23 cellular contexts compared by ENCODE assay signal in genomic region chr11:19018901-19019300, GRCh38. TPM values are rescaled to one million over a fixed set of nuclear protein-coding genes. Genes with fewer than 3 reads are reported as not detected.
DNase-seq lines count a peak whose midpoint lies in the region; ATAC-seq, FAIRE-seq and TF ChIP-seq lines count a peak whose summit lies in the region.
"Had no signal": no experiment of that assay in that cellular context is flagged by ENCODE, and none has a peak within 500 bp of the region (broad histone marks: within the 10 kb centered on the region; RNA-seq: fewer than 3 reads in every experiment).

No MANE protein-coding gene starts in this region.

- H3K9me3 ChIP-seq in HCT116 (ENCODE audit: control insufficient read depth in 1 of 2, insufficient read depth in 1 of 2, low read depth in 1 of 2, low read length in 2 of 2), result no peaks in the 10 kb centered on the region
- no peaks in the 10 kb centered on the region for H3K9me3 ChIP-seq in neuronal stem cell (replicated peaks in 1 of 2; ENCODE audit: control insufficient read depth in 2 of 2, insufficient read depth in 1 of 2, low read depth in 1 of 2, low read length in 2 of 2)
- H3K9me3 ChIP-seq: BE2C, body of pancreas, mucosa of descending colon, thoracic aorta had no signal

- BruUV-seq in HCT116 (replicated peaks; lab: Mats Ljungman, UMichigan), result no TSS peak

- H3K4me2 ChIP-seq in HCT116 (ENCODE audit: low read length), result no peak overlapping the region
- H3K4me2 ChIP-seq in neuronal stem cell (ENCODE audit: insufficient read depth, low read length, poor library complexity, severe bottlenecking), result no peak overlapping the region

- H3K36me3 Mint-ChIP-seq in stimulated activated memory B cell treated with anti-CD40 and anti-IgM and Interleukin-4, amounts not matched to agents 10 μg/mL and 1 μg/mL and 100 μg/mL, for 72 hours, result no peaks in the 10 kb centered on the region

- H3K4me1 Mint-ChIP-seq in stimulated activated memory B cell treated with anti-CD40 and anti-IgM and Interleukin-4, amounts not matched to agents 10 μg/mL and 1 μg/mL and 100 μg/mL, for 72 hours, result no peaks in the 10 kb centered on the region

- H4K8ac ChIP-seq in neuronal stem cell (ENCODE audit: low read depth, low read length), result no peak overlapping the region

- no peaks in the 10 kb centered on the region for H3K4me1 ChIP-seq in HCT116 (ENCODE audit: control insufficient read depth in 1 of 2, insufficient read depth in 2 of 2, low read length in 2 of 2)
- no peaks in the 10 kb centered on the region for H3K4me1 ChIP-seq in neuronal stem cell (ENCODE audit: control insufficient read depth in 2 of 2, insufficient read depth in 1 of 2, low read depth in 1 of 2, low read length in 2 of 2)
- H3K4me1 ChIP-seq: BE2C, body of pancreas had no signal

- POLR2A ChIA-PET in HCT116 (lab: Charles Lee), result no interaction called here

- no peak overlapping the region for H4K91ac ChIP-seq in neuronal stem cell (ENCODE audit: low read depth, low read length, poor library complexity)

- TF ChIP-seq POLR2A in HCT116 (IDR thresholded peaks at IDR 0.05; ENCODE audit: borderline replicate concordance, extremely low read depth, insufficient read depth, insufficient read length), result no peak
- no peak for TF ChIP-seq POLR2A in GM12891 (IDR thresholded peaks at IDR 0.05; ENCODE audit: low read depth, low read length)

- H3K4ac ChIP-seq in neuronal stem cell (ENCODE audit: low read length), result no peak overlapping the region

- H2BK15ac ChIP-seq in neuronal stem cell (ENCODE audit: low read length), result no peak overlapping the region

- no peaks in the 10 kb centered on the region for H3K9me2 ChIP-seq in HCT116 (ENCODE audit: insufficient read depth)

- no peak overlapping the region for H3K14ac ChIP-seq in neuronal stem cell (ENCODE audit: low read length)

- H3K9ac ChIP-seq in HCT116 (ENCODE audit: low read length), result no peak overlapping the region
- H3K9ac ChIP-seq in neuronal stem cell (ENCODE audit: low read depth, low read length, poor library complexity), result no peak overlapping the region

- no peak for ATAC-seq in HCT116
- ATAC-seq in stimulated activated memory B cell treated with anti-CD40 and anti-IgM and Interleukin-4, amounts not matched to agents 10 μg/mL and 1 μg/mL and 100 μg/mL, for 72 hours, result no peak
- ATAC-seq in GM18498 (IDR thresholded peaks at IDR 0.05; ENCODE audit: unreplicated experiment), result no peak
- ATAC-seq: body of pancreas, esophagus mucosa, mucosa of descending colon had no signal

- CTCF ChIA-PET in HCT116 (lab: Charles Lee), result no interaction called here

- no peak overlapping the region for H3K4me3 Mint-ChIP-seq in stimulated activated memory B cell treated with anti-CD40 and anti-IgM and Interleukin-4, amounts not matched to agents 10 μg/mL and 1 μg/mL and 100 μg/mL, for 72 hours
- H3K4me3 Mint-ChIP-seq: activated naive CD4-positive, alpha-beta T cell treated with anti-CD3 and anti-CD28 coated beads for 36 hours; dendritic cell treated with granulocyte-macrophage colony-stimulating factor and Interleukin-4, amounts not matched to agents 40 ng/mL and 50 ng/mL, for 4 days had no signal

- no peak overlapping the region for H3K4me3 ChIP-seq in HCT116 (replicated peaks in 1 of 2; ENCODE audit: low read depth in 1 of 2, low read length in 2 of 2)
- H3K4me3 ChIP-seq in epithelial cell of esophagus (ENCODE audit: low read length), result no peak overlapping the region
- H3K4me3 ChIP-seq in neuronal stem cell (ENCODE audit: low read length in 2 of 2), result no peak overlapping the region
- H3K4me3 ChIP-seq: body of pancreas, mucosa of descending colon, thoracic aorta had no signal

- no peaks in the 10 kb centered on the region for H3K79me2 ChIP-seq in HCT116 (ENCODE audit: insufficient read depth, low read length)

- intact Hi-C loops in HCT116 (cut with micrococcal nuclease), result no loop called here

- TF ChIP-seq CTCF in HCT116 (IDR thresholded peaks at IDR 0.05 in 2 of 3, conservative IDR thresholded peaks at IDR 0.05 in 1 of 3; ENCODE audit: borderline replicate concordance in 1 of 3, insufficient read depth in 1 of 3, low read depth in 2 of 3, low read length in 2 of 3), result no peak
- TF ChIP-seq CTCF in epithelial cell of esophagus (IDR thresholded peaks at IDR 0.05; ENCODE audit: insufficient read depth, low read depth, low read length, missing control alignments), result no peak

- DNase-seq in HCT116 (ENCODE audit: low read depth, low spot score), result no peak
- DNase-seq in epithelial cell of esophagus (ENCODE audit: low read depth), result peak; percentile 61
- peak; percentile 12 for DNase-seq in neuronal stem cell (ENCODE audit: low spot score)
- DNase-seq in GM12891 (ENCODE audit: insufficient read length, low spot score), result no peak
- DNase-seq: activated CD4-positive, alpha-beta T cell treated with anti-CD3 and anti-CD28 coated beads for 4 hours; activated naive CD4-positive, alpha-beta T cell treated with anti-CD3 and anti-CD28 coated beads for 36 hours; BE2C; body of pancreas; mucosa of descending colon; NCI-H1092; NCI-H2171; T1000 had no signal

- H3K23ac ChIP-seq in neuronal stem cell (ENCODE audit: low read depth, low read length, poor library complexity), result no peak overlapping the region

- no peak overlapping the region for H2AK5ac ChIP-seq in neuronal stem cell (ENCODE audit: low read depth, low read length)

- H3K27me3 Mint-ChIP-seq in stimulated activated memory B cell treated with anti-CD40 and anti-IgM and Interleukin-4, amounts not matched to agents 10 μg/mL and 1 μg/mL and 100 μg/mL, for 72 hours, result peaks cover 23% of the 10 kb centered on the region
- H3K27me3 Mint-ChIP-seq: dendritic cell treated with granulocyte-macrophage colony-stimulating factor and Interleukin-4, amounts not matched to agents 40 ng/mL and 50 ng/mL, for 4 days had no signal

- no peak for TF ChIP-seq RAD21 in HCT116 (IDR thresholded peaks at IDR 0.05; ENCODE audit: low read depth)

- no peak for FAIRE-seq in GM12891 (lab: Jason Lieb, UNC)
- FAIRE-seq: GM18507 had no signal

- RAD21 ChIA-PET in HCT116 (lab: Charles Lee; ENCODE audit: low non-redundant PET in 1 of 2, low total read pairs in 2 of 2, uncharacterized antibody in 2 of 2, unreplicated experiment in 2 of 2), result no interaction called here

- no peaks in the 10 kb centered on the region for H4K20me1 ChIP-seq in HCT116 (ENCODE audit: insufficient read depth)

- no peaks in the 10 kb centered on the region for H3K9me3 Mint-ChIP-seq in stimulated activated memory B cell treated with anti-CD40 and anti-IgM and Interleukin-4, amounts not matched to agents 10 μg/mL and 1 μg/mL and 100 μg/mL, for 72 hours
- H3K9me3 Mint-ChIP-seq: activated naive CD4-positive, alpha-beta T cell treated with anti-CD3 and anti-CD28 coated beads for 36 hours; dendritic cell treated with granulocyte-macrophage colony-stimulating factor and Interleukin-4, amounts not matched to agents 40 ng/mL and 50 ng/mL, for 4 days had no signal

- H2AFZ ChIP-seq in HCT116 (ENCODE audit: low read depth, low read length, poor library complexity, severe bottlenecking), result no peak overlapping the region
- H2AFZ ChIP-seq in neuronal stem cell (ENCODE audit: low read length), result no peak overlapping the region

- H3K27ac ChIP-seq in HCT116 (ENCODE audit: low read depth, low read length) (no peak overlapping the region), neuronal stem cell (replicated peaks; ENCODE audit: low read length) (no peak overlapping the region)
- H3K27ac ChIP-seq: body of pancreas, thoracic aorta had no signal

- no peak overlapping the region for H3K27ac Mint-ChIP-seq in stimulated activated memory B cell treated with anti-CD40 and anti-IgM and Interleukin-4, amounts not matched to agents 10 μg/mL and 1 μg/mL and 100 μg/mL, for 72 hours
- H3K27ac Mint-ChIP-seq: activated naive CD4-positive, alpha-beta T cell treated with anti-CD3 and anti-CD28 coated beads for 36 hours; dendritic cell treated with granulocyte-macrophage colony-stimulating factor and Interleukin-4, amounts not matched to agents 40 ng/mL and 50 ng/mL, for 4 days had no signal

- H3K79me1 ChIP-seq in neuronal stem cell (ENCODE audit: low read depth, low read length), result no peaks in the 10 kb centered on the region

- H2BK120ac ChIP-seq in neuronal stem cell (ENCODE audit: low read depth, low read length), result no peak overlapping the region

- H3K36me3 ChIP-seq in HCT116 (ENCODE audit: control insufficient read depth in 1 of 2, insufficient read depth in 2 of 2, low read length in 2 of 2) (no peaks in the 10 kb centered on the region), neuronal stem cell (replicated peaks in 1 of 2; ENCODE audit: control insufficient read depth in 2 of 2, insufficient read depth in 2 of 2, low read length in 2 of 2) (no peaks in the 10 kb centered on the region)
- H3K36me3 ChIP-seq: BE2C, thoracic aorta had no signal

- no peak overlapping the region for H2BK5ac ChIP-seq in neuronal stem cell (ENCODE audit: low read length)

- H3K18ac ChIP-seq in neuronal stem cell (ENCODE audit: low read length), result no peak overlapping the region

- no peak overlapping the region for H2BK12ac ChIP-seq in neuronal stem cell (ENCODE audit: low read length)

- WGBS in neuronal stem cell (ENCODE audit: extremely low coverage in 2 of 2, insufficient read length in 2 of 2, insufficient replicate concordance in 1 of 2), 2 donors, result no CpG with 5 or more reads among the region's 3 CpGs

- H3K27me3 ChIP-seq in HCT116 (ENCODE audit: insufficient read depth, low read length) (peaks cover 66% of the 10 kb centered on the region), neuronal stem cell (ENCODE audit: control insufficient read depth in 3 of 3, insufficient read depth in 3 of 3, low read depth in 1 of 3, low read length in 3 of 3) (peaks cover 0 to 4% (median 0%) of the 10 kb centered on the region in 3 experiments)
- H3K27me3 ChIP-seq: BE2C had no signal

TF ChIP-seq in HCT116, 20 proteins besides CTCF, POLR2A, EP300 and RAD21 (continues in another document):
- TF ChIP-seq MAX (IDR thresholded peaks at IDR 0.05) (no peak), EGR1 (IDR thresholded peaks at IDR 0.05; ENCODE audit: low read depth) (no peak)

TF ChIP-seq in GM12891, 5 proteins besides CTCF, POLR2A, EP300 and RAD21:
- no peak for TF ChIP-seq POLR2AphosphoS5 (IDR thresholded peaks at IDR 0.05; ENCODE audit: low read depth, low read length)
- TF ChIP-seq TAF1 (IDR thresholded peaks at IDR 0.05; ENCODE audit: low read depth, low read length), result no peak
- TF ChIP-seq SPI1 (IDR thresholded peaks at IDR 0.05; ENCODE audit: low read depth, low read length), result no peak
- TF ChIP-seq POU2F2 (IDR thresholded peaks at IDR 0.05; ENCODE audit: low read depth, low read length), result no peak
- no peak for TF ChIP-seq PAX5 (IDR thresholded peaks at IDR 0.05; ENCODE audit: insufficient read depth, low read length, severe bottlenecking)

RNA-seq across cellular contexts. Expression of gene MRGPRX2, which starts 41.6 kb away (rescaled TPM):
- not detected for total RNA-seq in HCT116 (2021; ENCODE audit: unreplicated experiment)
- not detected in 2 replicates for polyA plus RNA-seq in HCT116 (2012)
- polyA plus RNA-seq in PFSK-1 (2012; ENCODE audit: insufficient read length, low read depth), result not detected
- polyA plus RNA-seq in neuronal stem cell (2013, experiment 1 of 2), result not detected
- polyA plus RNA-seq in neuronal stem cell (2013, experiment 2 of 2), result not detected
- polyA plus RNA-seq in GM12891 (2012; ENCODE audit: low read depth, missing spikeins), result not detected
- total RNA-seq: activated naive CD4-positive, alpha-beta T cell treated with anti-CD3 and anti-CD28 coated beads for 36 hours; body of pancreas; esophagus mucosa; kidney epithelial cell; osteoblast; SK-MEL-5; skeletal muscle tissue had no signal

Comparison
In these comparisons a context has a peak if more than half of its experiments do, and no peak if none do; other contexts are left out.
1. DNase-seq: peak in epithelial cell of esophagus (single experiment) and neuronal stem cell (single experiment); none in HCT116 (single experiment) and GM12891 (single experiment).